8 cellular contexts compared by ENCODE assay signal in the genomic region with DNA sequence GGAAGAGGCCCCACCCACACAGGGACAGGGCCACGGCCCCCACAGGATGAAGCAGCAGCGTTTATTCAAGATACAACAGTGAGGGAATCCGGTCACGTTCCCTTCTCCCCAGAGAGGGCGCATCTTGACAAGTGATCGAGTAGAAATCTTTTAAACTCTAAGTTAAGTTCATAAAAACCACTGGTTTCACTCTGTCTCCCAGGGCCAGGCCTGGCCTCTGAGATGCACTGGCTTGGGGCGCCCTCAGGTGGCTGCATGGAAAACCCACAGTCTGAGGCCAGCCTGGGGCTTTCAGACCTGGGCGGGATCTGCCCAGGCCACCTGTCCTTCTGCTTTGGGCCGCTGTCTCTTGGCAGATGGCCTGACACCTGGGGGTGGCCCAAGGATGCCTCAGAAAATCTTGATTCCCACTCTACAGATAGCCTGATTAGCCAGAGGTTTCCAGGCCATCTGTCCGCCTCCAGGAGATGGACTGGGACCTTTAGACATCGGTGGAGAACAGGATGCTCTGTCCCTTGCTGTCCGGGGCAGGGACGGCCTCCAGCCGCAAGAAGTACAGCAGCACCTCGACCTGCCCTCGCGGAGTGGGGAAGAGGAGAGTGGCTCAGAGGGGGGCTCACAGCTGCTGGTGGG.
A peak's percentile ranks its signal among the peaks of the same experiment; 100 is the strongest.
DNase-seq lines count a peak whose midpoint lies in the region; ATAC-seq and TF ChIP-seq lines count a peak whose summit lies in the region.
"Not testable (repeated sequence)": the region's sequence is repeated elsewhere in the genome, so short reads cannot be mapped to it uniquely, and the experiment has no call there.

No MANE protein-coding gene starts in this region.

- dilution Hi-C loops in IMR-90 (cut with HindIII; ENCODE audit: low sequenced_read_pairs, unreplicated experiment); mammary epithelial cell (cut with HindIII; ENCODE audit: low sequenced_read_pairs): not testable (repeated sequence)

- TF ChIP-seq POLR2A in IMR-90 (IDR thresholded peaks at IDR 0.05; ENCODE audit: low read depth, low read length): not testable (repeated sequence)

- not testable (repeated sequence) for H3K14ac ChIP-seq in IMR-90 (replicated peaks; ENCODE audit: low read depth, low read length)

- H2BK20ac ChIP-seq in IMR-90 (ENCODE audit: low read depth, low read length): not testable (repeated sequence)

- not testable (repeated sequence) for H3K9ac ChIP-seq in IMR-90 (ENCODE audit: low read depth, low read length); mammary epithelial cell (ENCODE audit: insufficient read depth, low read length)

- intact Hi-C loops in IMR-90 (cut with micrococcal nuclease): loop anchor here (5.0 kb wide), 1 partner anchor 90 kb away; no protein-coding TSS in a partner anchor
- intact Hi-C loops in activated CD4-positive, alpha-beta T cell treated with anti-CD3 and anti-CD28 coated beads, Interleukin-2, amount 10 ng/mL, durations not matched to agents 24 days and 14 days (cut with micrococcal nuclease): loop anchor here (1.0 to 5.0 kb wide), 4 partner anchors 75 to 280 kb away; no protein-coding TSS in a partner anchor
- intact Hi-C loops in mammary epithelial cell (cut with micrococcal nuclease): loop anchor here (2.0 kb wide), 1 partner anchor 91 kb away; no protein-coding TSS in a partner anchor
- intact Hi-C loops in right cardiac atrium (cut with DNase I): not testable (repeated sequence)

- not testable (repeated sequence) for H3K27ac ChIP-seq in IMR-90 (ENCODE audit: insufficient read depth, low read length); right cardiac atrium (ENCODE audit: low read length)
- H3K27ac ChIP-seq in mammary epithelial cell (ENCODE audit: insufficient read depth, low read depth, low read length): peak overlapping the region; percentile 44

- H3K79me2 ChIP-seq in mammary epithelial cell (ENCODE audit: insufficient read depth, low read length): not testable (repeated sequence)

- not testable (repeated sequence) for H4K20me1 ChIP-seq in IMR-90 (ENCODE audit: insufficient read depth, low read length); mammary epithelial cell (ENCODE audit: insufficient read depth, low read length)

- not testable (repeated sequence) for H3K27me3 ChIP-seq in IMR-90 (ENCODE audit: control insufficient read depth, insufficient read depth, low read length); mammary epithelial cell (ENCODE audit: insufficient read depth, low read length); right cardiac atrium (ENCODE audit: control insufficient read depth, insufficient read depth)

- H3K23ac ChIP-seq in IMR-90 (ENCODE audit: low read depth, low read length): not testable (repeated sequence)

- H2AK5ac ChIP-seq in IMR-90 (ENCODE audit: low read depth, low read length): not testable (repeated sequence)

- H2AFZ ChIP-seq in IMR-90 (replicated peaks; ENCODE audit: low read length, poor library complexity): not testable (repeated sequence)
- H2AFZ ChIP-seq in mammary epithelial cell (ENCODE audit: low read depth, low read length): peak overlapping the region; percentile 72

- BruUV-seq in IMR-90 (replicated peaks; lab: Mats Ljungman, UMichigan); mammary epithelial cell (replicated peaks; lab: Mats Ljungman, UMichigan): not testable (repeated sequence)

- not testable (repeated sequence) for H3K36me3 Mint-ChIP-seq in activated CD4-positive, alpha-beta T cell treated with anti-CD3 and anti-CD28 coated beads, Interleukin-2, amount 10 ng/mL, durations not matched to agents 24 days and 14 days (ENCODE audit: low read depth); osteocyte (ENCODE audit: unreplicated experiment)

- H3K56ac ChIP-seq in IMR-90 (ENCODE audit: extremely low read depth, insufficient read depth, low read length): not testable (repeated sequence)

- peak overlapping the region; percentile 60 for H3K27ac Mint-ChIP-seq in activated CD4-positive, alpha-beta T cell treated with anti-CD3 and anti-CD28 coated beads, Interleukin-2, amount 10 ng/mL, durations not matched to agents 24 days and 14 days
- peak overlapping the region; percentile 75 for H3K27ac Mint-ChIP-seq in osteocyte (ENCODE audit: unreplicated experiment)

- CTCF ChIA-PET in IMR-90 (lab: Yijun Ruan, JAX); mammary epithelial cell (lab: Charles Lee; ENCODE audit: low non-redundant PET): not testable (repeated sequence)

- peak; percentile 67 for TF ChIP-seq RAD21 in IMR-90 (IDR thresholded peaks at IDR 0.05; ENCODE audit: low read length)

- H2BK120ac ChIP-seq in IMR-90 (ENCODE audit: low read depth, low read length): not testable (repeated sequence)

- H3K79me1 ChIP-seq in IMR-90 (ENCODE audit: low read depth in 1 of 2, low read length in 2 of 2): not testable (repeated sequence)

- H3K9me3 Mint-ChIP-seq in activated CD4-positive, alpha-beta T cell treated with anti-CD3 and anti-CD28 coated beads, Interleukin-2, amount 10 ng/mL, durations not matched to agents 24 days and 14 days; osteocyte (ENCODE audit: unreplicated experiment): not testable (repeated sequence)

- H3K36me3 ChIP-seq in IMR-90 (ENCODE audit: control insufficient read depth, insufficient read depth, low read length); mammary epithelial cell (ENCODE audit: insufficient read depth, low read length): not testable (repeated sequence)

- WGBS in IMR-90 (ENCODE audit: extremely low coverage in 2 of 2, insufficient read length in 1 of 2), 2 experiments: no CpG with 5 or more reads among the region's 17 CpGs
- WGBS in mammary epithelial cell (ENCODE audit: low coverage, missing lambda C conversion rate): 8% methylated on average over 2 of the region's 17 CpGs
- WGBS in right cardiac atrium: 34% methylated on average over 16 of the region's 17 CpGs

- not testable (repeated sequence) for H2AK9ac ChIP-seq in IMR-90 (replicated peaks; ENCODE audit: low read depth, low read length, poor library complexity)

- H3K4ac ChIP-seq in IMR-90 (ENCODE audit: low read depth, low read length): not testable (repeated sequence)

- H3K4me3 ChIP-seq in IMR-90 (ENCODE audit: insufficient read depth, low read depth, low read length); mammary epithelial cell (replicated peaks in 1 of 3; ENCODE audit: insufficient read depth in 1 of 3, low read depth in 2 of 3, low read length in 3 of 3); right cardiac atrium (ENCODE audit: low read length): not testable (repeated sequence)

- H3K27me3 Mint-ChIP-seq in activated CD4-positive, alpha-beta T cell treated with anti-CD3 and anti-CD28 coated beads, Interleukin-2, amount 10 ng/mL, durations not matched to agents 24 days and 14 days; osteocyte (ENCODE audit: unreplicated experiment): not testable (repeated sequence)

- not testable (repeated sequence) for H2BK15ac ChIP-seq in IMR-90 (ENCODE audit: low read depth, low read length)

- H2BK5ac ChIP-seq in IMR-90 (ENCODE audit: low read depth, low read length, poor library complexity, severe bottlenecking): not testable (repeated sequence)

- not testable (repeated sequence) for H3K18ac ChIP-seq in IMR-90 (ENCODE audit: low read depth, low read length)

- not testable (repeated sequence) for H3K4me2 ChIP-seq in IMR-90 (ENCODE audit: low read depth, low read length)
- H3K4me2 ChIP-seq in mammary epithelial cell (ENCODE audit: insufficient read depth, low read depth, low read length): peak overlapping the region; percentile 57

- not testable (repeated sequence) for H4K5ac ChIP-seq in IMR-90 (ENCODE audit: low read depth, low read length)

- not testable (repeated sequence) for H3K9me1 ChIP-seq in IMR-90 (ENCODE audit: insufficient read depth, low read length)

- DNase-seq in DMS153 (lab: John Stamatoyannopoulos, UW) (peak; percentile 32), IMR-90 (peak; percentile 70), NOMO-1 treated with DMSO at 0.1 percent for 48 hours (lab: John Stamatoyannopoulos, UW; ENCODE audit: unreplicated experiment) (peak; percentile 84), mammary epithelial cell (peak; percentile 67), right cardiac atrium (peak in 2 of 3 donors; percentile 92 to 93), osteocyte (ENCODE audit: extremely low spot score, unreplicated experiment) (peak; percentile 95), stromal cell of bone marrow (ENCODE audit: low read depth) (peak; percentile 66)
- DNase-seq in activated CD4-positive, alpha-beta T cell treated with anti-CD3 and anti-CD28 coated beads, Interleukin-2, amount 10 ng/mL, durations not matched to agents 24 days and 14 days: peak; percentile 93

- H3K4me1 Mint-ChIP-seq in activated CD4-positive, alpha-beta T cell treated with anti-CD3 and anti-CD28 coated beads, Interleukin-2, amount 10 ng/mL, durations not matched to agents 24 days and 14 days; osteocyte (ENCODE audit: unreplicated experiment): not testable (repeated sequence)

- POLR2A ChIA-PET in IMR-90 (lab: Charles Lee; ENCODE audit: unreplicated experiment): not testable (repeated sequence)

- H3K9me3 ChIP-seq in IMR-90 (ENCODE audit: control insufficient read depth, insufficient read depth, low read length); mammary epithelial cell (replicated peaks; ENCODE audit: insufficient read depth, low read length); right cardiac atrium (ENCODE audit: control insufficient read depth, low read length): not testable (repeated sequence)

- not testable (repeated sequence) for H4K91ac ChIP-seq in IMR-90 (ENCODE audit: insufficient read depth, low read depth, low read length)

- in situ Hi-C loops in IMR-90 (cut with MboI; ENCODE audit: low sequenced_read_pairs); mammary epithelial cell (cut with MboI; ENCODE audit: low sequenced_read_pairs in 2 of 2): not testable (repeated sequence)

- 0 out of 4 replicates have a peak overlapping the region, but pooled peaks of 1 of the 2 experiments have one; percentile 9 for H4K8ac ChIP-seq in IMR-90 (ENCODE audit: low read depth in 2 of 2, low read length in 2 of 2)

- ATAC-seq in IMR-90 (ENCODE audit: low read depth): not testable (repeated sequence)
- peak in 1 of 2 donors; percentile 58 for ATAC-seq in right cardiac atrium

- peak overlapping the region; percentile 12 for H3K4me3 Mint-ChIP-seq in activated CD4-positive, alpha-beta T cell treated with anti-CD3 and anti-CD28 coated beads, Interleukin-2, amount 10 ng/mL, durations not matched to agents 24 days and 14 days
- not testable (repeated sequence) for H3K4me3 Mint-ChIP-seq in osteocyte (ENCODE audit: unreplicated experiment)

- not testable (repeated sequence) for H3K4me1 ChIP-seq in IMR-90 (ENCODE audit: control insufficient read depth, insufficient read depth, low read length); mammary epithelial cell (ENCODE audit: insufficient read depth, low read length); right cardiac atrium (ENCODE audit: control insufficient read depth, insufficient read depth, low read length)

- TF ChIP-seq CTCF in IMR-90 (conservative IDR thresholded peaks at IDR 0.05; ENCODE audit: low read depth, low read length) (peak; percentile 54), mammary epithelial cell (conservative IDR thresholded peaks at IDR 0.05 in 1 of 2, IDR thresholded peaks at IDR 0.05 in 1 of 2; ENCODE audit: extremely low read depth in 1 of 2, insufficient read depth in 1 of 2, low read depth in 1 of 2, low read length in 2 of 2) (peak; percentile 5 to 48), osteocyte (IDR thresholded peaks at IDR 0.05) (peak; percentile 82)

Comparison
In these comparisons a context has a peak if more than half of its experiments do, and no peak if none do; other contexts are left out.
1. DNase-seq: peak in every context shown above with its lines; median percentile 95 in osteocyte; 93 in activated CD4-positive, alpha-beta T cell treated with anti-CD3 and anti-CD28 coated beads, Interleukin-2, amount 10 ng/mL, durations not matched to agents 24 days and 14 days; 92 in right cardiac atrium; 84 in NOMO-1 treated with DMSO at 0.1 percent for 48 hours; 70 in IMR-90; 67 in mammary epithelial cell; 66 in stromal cell of bone marrow; 32 in DMS153.
2. CTCF ChIP-seq: peak in every context shown above with its lines; median percentile 82 in osteocyte; 54 in IMR-90; 26 in mammary epithelial cell.